Comparison of ENCODE assay signal across 36 cellular contexts in genomic region chr1:166152977-166153376, GRCh38. TPM values are rescaled to one million over a fixed set of nuclear protein-coding genes. Genes with fewer than 3 reads are reported as not detected.
"Had no signal": no experiment of that assay in that cellular context is flagged by ENCODE, and none has a peak within 500 bp of the region (broad histone marks: within the 10 kb centered on the region; RNA-seq: fewer than 3 reads in every experiment).

No MANE protein-coding gene starts in this region.

- H3K27ac Mint-ChIP-seq: activated CD4-positive, alpha-beta memory T cell treated with anti-CD3 and anti-CD28 coated beads, Interleukin-2, amount 10 ng/mL, durations not matched to agents 7 days and 5 days; activated CD4-positive, alpha-beta T cell treated with anti-CD3 and anti-CD28 coated beads for 36 hours; activated CD4-positive, alpha-beta T cell treated with anti-CD3 and anti-CD28 coated beads, Interleukin-2, amount 10 ng/mL, durations not matched to agents 7 days and 5 days; activated CD8-positive, alpha-beta memory T cell treated with anti-CD3 and anti-CD28 coated beads, Interleukin-2, amount 10 ng/mL, durations not matched to agents 7 days and 5 days; activated CD8-positive, alpha-beta T cell treated with anti-CD3 and anti-CD28 coated beads, Interleukin-2, amount 10 ng/mL, durations not matched to agents 7 days and 5 days; activated naive CD4-positive, alpha-beta T cell treated with anti-CD3 and anti-CD28 coated beads, Interleukin-2, amount 10 ng/mL, durations not matched to agents 7 days and 5 days; activated naive CD4-positive, alpha-beta T cell treated with anti-CD3 and anti-CD28 coated beads, Interleukin-2, amount 50 U/mL, for 24 hours; activated naive CD8-positive, alpha-beta T cell; activated naive CD8-positive, alpha-beta T cell treated with anti-CD3 and anti-CD28 coated beads, Interleukin-2, amount 10 ng/mL, durations not matched to agents 7 days and 5 days; activated naive CD8-positive, alpha-beta T cell treated with anti-CD3 and anti-CD28 coated beads, Interleukin-2, amount 50 U/mL, for 24 hours; activated T-cell treated with anti-CD3 and anti-CD28 coated beads, Interleukin-2, amount 50 U/mL, for 24 hours; activated T-helper 2 cell treated with anti-CD3 and anti-CD28 coated beads, Interferon-gamma antibody, Interleukin-2, Interleukin-4, amounts not matched to agents 10 μg/mL and 5 μg/mL and 100 μg/mL, durations not matched to agents 14 hours and 24 hours and 36 hours; T-helper 1 cell treated with Interleukin-12 subunit alpha and Interleukin-12 subunit beta and Interleukin-4 antibody, amounts not matched to agents 30 μg/mL and 1 μg/mL, for 36 hours; T-helper 2 cell treated with Interferon-gamma antibody and Interleukin-4, amounts not matched to agents 5 μg/mL and 100 μg/mL, for 36 hours; WTC11 had no signal

- H3K4me3 Mint-ChIP-seq: activated CD4-positive, alpha-beta memory T cell treated with anti-CD3 and anti-CD28 coated beads, Interleukin-2, amount 10 ng/mL, durations not matched to agents 7 days and 5 days; activated CD4-positive, alpha-beta T cell treated with anti-CD3 and anti-CD28 coated beads for 36 hours; activated CD4-positive, alpha-beta T cell treated with anti-CD3 and anti-CD28 coated beads, Interleukin-2, amount 10 ng/mL, durations not matched to agents 7 days and 5 days; activated CD8-positive, alpha-beta memory T cell treated with anti-CD3 and anti-CD28 coated beads, Interleukin-2, amount 10 ng/mL, durations not matched to agents 7 days and 5 days; activated CD8-positive, alpha-beta T cell treated with anti-CD3 and anti-CD28 coated beads, Interleukin-2, amount 10 ng/mL, durations not matched to agents 7 days and 5 days; activated naive CD4-positive, alpha-beta T cell treated with anti-CD3 and anti-CD28 coated beads, Interleukin-2, amount 10 ng/mL, durations not matched to agents 7 days and 5 days; activated naive CD4-positive, alpha-beta T cell treated with anti-CD3 and anti-CD28 coated beads, Interleukin-2, amount 50 U/mL, for 24 hours; activated naive CD8-positive, alpha-beta T cell; activated naive CD8-positive, alpha-beta T cell treated with anti-CD3 and anti-CD28 coated beads, Interleukin-2, amount 10 ng/mL, durations not matched to agents 7 days and 5 days; activated naive CD8-positive, alpha-beta T cell treated with anti-CD3 and anti-CD28 coated beads, Interleukin-2, amount 50 U/mL, for 24 hours; activated T-cell treated with anti-CD3 and anti-CD28 coated beads, Interleukin-2, amount 50 U/mL, for 24 hours; T-helper 1 cell treated with Interleukin-12 subunit alpha and Interleukin-12 subunit beta and Interleukin-4 antibody, amounts not matched to agents 30 μg/mL and 1 μg/mL, for 36 hours; T-helper 2 cell treated with Interferon-gamma antibody and Interleukin-4, amounts not matched to agents 5 μg/mL and 100 μg/mL, for 36 hours; WTC11 had no signal

- H3K27me3 Mint-ChIP-seq: activated CD4-positive, alpha-beta T cell treated with anti-CD3 and anti-CD28 coated beads, Interleukin-2, amount 10 ng/mL, durations not matched to agents 7 days and 5 days; activated CD8-positive, alpha-beta memory T cell treated with anti-CD3 and anti-CD28 coated beads, Interleukin-2, amount 10 ng/mL, durations not matched to agents 7 days and 5 days; activated naive CD8-positive, alpha-beta T cell treated with anti-CD3 and anti-CD28 coated beads, Interleukin-2, amount 10 ng/mL, durations not matched to agents 7 days and 5 days; activated naive CD8-positive, alpha-beta T cell treated with anti-CD3 and anti-CD28 coated beads, Interleukin-2, amount 50 U/mL, for 24 hours had no signal

- H3K4me1 ChIP-seq: body of pancreas, breast epithelium had no signal

- H3K4me3 ChIP-seq: body of pancreas, breast epithelium had no signal

- H3K36me3 ChIP-seq: brain microvascular endothelial cell, breast epithelium had no signal

- ATAC-seq: activated CD4-positive, alpha-beta T cell treated with anti-CD3 and anti-CD28 coated beads for 36 hours; activated CD4-positive, CD25-positive, alpha-beta regulatory T cell treated with anti-CD3 and anti-CD28 coated beads, Interleukin-2, amount 50 U/mL, for 24 hours; activated CD8-positive, alpha-beta memory T cell treated with anti-CD3 and anti-CD28 coated beads, Interleukin-2, amount 10 ng/mL, durations not matched to agents 7 days and 5 days; activated CD8-positive, alpha-beta T cell treated with anti-CD3 and anti-CD28 coated beads, Interleukin-2, amount 10 ng/mL, durations not matched to agents 7 days and 5 days; activated naive CD8-positive, alpha-beta T cell treated with anti-CD3 and anti-CD28 coated beads, Interleukin-2, amount 50 U/mL, for 24 hours; body of pancreas; WTC11 had no signal

- DNase-seq: activated CD4-positive, alpha-beta memory T cell treated with anti-CD3 and anti-CD28 coated beads, Interleukin-2, amount 10 ng/mL, durations not matched to agents 7 days and 5 days; activated CD4-positive, alpha-beta T cell treated with anti-CD3 and anti-CD28 coated beads for 1 hour; activated CD4-positive, alpha-beta T cell treated with anti-CD3 and anti-CD28 coated beads for 36 hours; activated CD4-positive, alpha-beta T cell treated with anti-CD3 and anti-CD28 coated beads for 48 hours; activated CD4-positive, alpha-beta T cell treated with anti-CD3 and anti-CD28 coated beads, Interleukin-2, amount 10 ng/mL, durations not matched to agents 7 days and 5 days; activated CD4-positive, alpha-beta T cell treated with anti-CD3 and anti-CD28 coated beads, Interleukin-2, amount 50 U/mL, for 48 hours; activated CD4-positive, CD25-positive, alpha-beta regulatory T cell; activated CD8-positive, alpha-beta memory T cell treated with anti-CD3 and anti-CD28 coated beads for 24 hours; activated CD8-positive, alpha-beta memory T cell treated with anti-CD3 and anti-CD28 coated beads, Interleukin-2, amount 10 ng/mL, durations not matched to agents 7 days and 5 days; activated CD8-positive, alpha-beta memory T cell treated with anti-CD3 and anti-CD28 coated beads, Interleukin-2, amount 50 U/mL, for 48 hours; activated CD8-positive, alpha-beta T cell treated with anti-CD3 and anti-CD28 coated beads, Interleukin-2, amount 10 ng/mL, durations not matched to agents 7 days and 5 days; activated effector memory CD4-positive, alpha-beta T cell treated with Interleukin-2 at 50 U/mL for 16 hours; activated gamma-delta T cell; activated naive CD4-positive, alpha-beta T cell treated with anti-CD3 and anti-CD28 coated beads, Interleukin-2, amount 10 ng/mL, durations not matched to agents 7 days and 5 days; activated naive CD4-positive, alpha-beta T cell treated with Interleukin-2 at 50 U/mL for 16 hours; activated naive CD8-positive, alpha-beta T cell treated with anti-CD3 and anti-CD28 coated beads, Interleukin-2, amount 10 ng/mL, durations not matched to agents 7 days and 5 days; activated naive CD8-positive, alpha-beta T cell treated with anti-CD3 and anti-CD28 coated beads, Interleukin-2, amount 50 U/mL, for 24 hours; activated T-cell treated with anti-CD3 and anti-CD28 coated beads, Interleukin-2, amount 50 U/mL, for 24 hours; activated T-cell treated with anti-CD3 and anti-CD28 coated beads, Interleukin-2, amount 50 U/mL, for 48 hours; amygdala; anterior cingulate cortex; body of pancreas; brain microvascular endothelial cell; central memory CD4-positive, alpha-beta T cell; T-helper 1 cell; T-helper 2 cell; T-helper 9 cell had no signal

- H3K9me3 ChIP-seq: body of pancreas, breast epithelium had no signal

- H3K9me3 Mint-ChIP-seq: activated CD4-positive, alpha-beta T cell treated with anti-CD3 and anti-CD28 coated beads, Interleukin-2, amount 10 ng/mL, durations not matched to agents 7 days and 5 days; activated naive CD4-positive, alpha-beta T cell treated with anti-CD3 and anti-CD28 coated beads, Interleukin-2, amount 10 ng/mL, durations not matched to agents 7 days and 5 days; activated naive CD4-positive, alpha-beta T cell treated with anti-CD3 and anti-CD28 coated beads, Interleukin-2, amount 50 U/mL, for 24 hours; activated naive CD8-positive, alpha-beta T cell treated with anti-CD3 and anti-CD28 coated beads, Interleukin-2, amount 50 U/mL, for 24 hours; activated T-helper 2 cell treated with anti-CD3 and anti-CD28 coated beads, Interferon-gamma antibody, Interleukin-2, Interleukin-4, amounts not matched to agents 10 μg/mL and 5 μg/mL and 100 μg/mL, durations not matched to agents 14 hours and 24 hours and 36 hours; T-helper 2 cell treated with Interferon-gamma antibody and Interleukin-4, amounts not matched to agents 5 μg/mL and 100 μg/mL, for 36 hours had no signal

- H3K27ac ChIP-seq: body of pancreas, brain microvascular endothelial cell, breast epithelium, VCaP had no signal

- H3K4me1 Mint-ChIP-seq: activated CD4-positive, alpha-beta memory T cell treated with anti-CD3 and anti-CD28 coated beads, Interleukin-2, amount 10 ng/mL, durations not matched to agents 7 days and 5 days; activated CD4-positive, alpha-beta T cell treated with anti-CD3 and anti-CD28 coated beads for 36 hours; activated CD4-positive, alpha-beta T cell treated with anti-CD3 and anti-CD28 coated beads, Interleukin-2, amount 10 ng/mL, durations not matched to agents 7 days and 5 days; activated CD8-positive, alpha-beta memory T cell treated with anti-CD3 and anti-CD28 coated beads, Interleukin-2, amount 10 ng/mL, durations not matched to agents 7 days and 5 days; activated naive CD4-positive, alpha-beta T cell treated with anti-CD3 and anti-CD28 coated beads, Interleukin-2, amount 10 ng/mL, durations not matched to agents 7 days and 5 days; activated naive CD4-positive, alpha-beta T cell treated with anti-CD3 and anti-CD28 coated beads, Interleukin-2, amount 50 U/mL, for 24 hours; activated naive CD8-positive, alpha-beta T cell treated with anti-CD3 and anti-CD28 coated beads, Interleukin-2, amount 10 ng/mL, durations not matched to agents 7 days and 5 days; activated naive CD8-positive, alpha-beta T cell treated with anti-CD3 and anti-CD28 coated beads, Interleukin-2, amount 50 U/mL, for 24 hours; WTC11 had no signal

- H3K36me3 Mint-ChIP-seq: activated CD8-positive, alpha-beta memory T cell treated with anti-CD3 and anti-CD28 coated beads, Interleukin-2, amount 10 ng/mL, durations not matched to agents 7 days and 5 days; activated naive CD4-positive, alpha-beta T cell treated with anti-CD3 and anti-CD28 coated beads, Interleukin-2, amount 10 ng/mL, durations not matched to agents 7 days and 5 days; activated naive CD4-positive, alpha-beta T cell treated with anti-CD3 and anti-CD28 coated beads, Interleukin-2, amount 50 U/mL, for 24 hours; activated naive CD8-positive, alpha-beta T cell; activated naive CD8-positive, alpha-beta T cell treated with anti-CD3 and anti-CD28 coated beads, Interleukin-2, amount 10 ng/mL, durations not matched to agents 7 days and 5 days; WTC11 had no signal

- H3K27me3 ChIP-seq: body of pancreas, brain microvascular endothelial cell, breast epithelium had no signal

RNA-seq across cellular contexts. Expression of gene FAM78B, which starts 13.8 kb away (rescaled TPM):
- total RNA-seq: activated naive CD8-positive, alpha-beta T cell treated with anti-CD3 and anti-CD28 coated beads, Interleukin-2, amount 10 ng/mL, durations not matched to agents 7 days and 5 days had no signal
